14 cellular contexts compared by ENCODE assay signal in genomic region chr4:55251352-55251751, GRCh38.
"Had no signal": no experiment of that assay in that cellular context is flagged by ENCODE, and none has a peak within 500 bp of the region (broad histone marks: within the 10 kb centered on the region; RNA-seq: fewer than 3 reads in every experiment).

No MANE protein-coding gene starts in this region.

- H3K36me3 Mint-ChIP-seq: activated naive CD8-positive, alpha-beta T cell treated with anti-CD3 and anti-CD28 coated beads, Interleukin-2, amount 10 ng/mL, durations not matched to agents 7 days and 5 days had no signal

- H3K36me3 ChIP-seq: breast epithelium, ovary, stomach had no signal

- H3K27ac Mint-ChIP-seq: activated naive CD8-positive, alpha-beta T cell treated with anti-CD3 and anti-CD28 coated beads, Interleukin-2, amount 10 ng/mL, durations not matched to agents 7 days and 5 days; activated T-helper 1 cell treated with anti-CD3 and anti-CD28 coated beads, Interleukin-12 subunit alpha, Interleukin-12 subunit beta, Interleukin-2, Interleukin-4 antibody, amounts not matched to agents 30 ng/mL and 10 ng/mL and 1 ng/mL, durations not matched to agents 14 hours and 24 hours and 36 hours had no signal

- H3K27ac ChIP-seq: breast epithelium, ovary, stomach, testis had no signal

- H3K4me3 Mint-ChIP-seq: activated naive CD8-positive, alpha-beta T cell treated with anti-CD3 and anti-CD28 coated beads, Interleukin-2, amount 10 ng/mL, durations not matched to agents 7 days and 5 days; activated T-helper 1 cell treated with anti-CD3 and anti-CD28 coated beads, Interleukin-12 subunit alpha, Interleukin-12 subunit beta, Interleukin-2, Interleukin-4 antibody, amounts not matched to agents 30 ng/mL and 10 ng/mL and 1 ng/mL, durations not matched to agents 14 hours and 24 hours and 36 hours; neural crest cell had no signal

- FAIRE-seq: endometrium had no signal

- DNase-seq: activated CD4-positive, alpha-beta T cell treated with anti-CD3 and anti-CD28 coated beads, Interleukin-2, amount 50 U/mL, for 1 hour; activated naive CD8-positive, alpha-beta T cell treated with anti-CD3 and anti-CD28 coated beads, Interleukin-2, amount 10 ng/mL, durations not matched to agents 7 days and 5 days; anterior cingulate cortex; hypothalamus; midbrain; ovary; stimulated activated CD4-positive, alpha-beta T cell treated with anti-CD3 and anti-CD28 coated beads, Interleukin-1b, Interleukin-23, amount 100 ng/mL, for 48 hours; stomach; SW 1271; testis had no signal

- H3K27me3 ChIP-seq: breast epithelium, ovary, stomach, testis had no signal

- H3K4me1 Mint-ChIP-seq: activated naive CD8-positive, alpha-beta T cell treated with anti-CD3 and anti-CD28 coated beads, Interleukin-2, amount 10 ng/mL, durations not matched to agents 7 days and 5 days had no signal

- H3K9me3 ChIP-seq: breast epithelium, ovary, stomach, testis had no signal

- H3K9me3 Mint-ChIP-seq: activated naive CD8-positive, alpha-beta T cell treated with anti-CD3 and anti-CD28 coated beads, Interleukin-2, amount 10 ng/mL, durations not matched to agents 7 days and 5 days; activated T-helper 1 cell treated with anti-CD3 and anti-CD28 coated beads, Interleukin-12 subunit alpha, Interleukin-12 subunit beta, Interleukin-2, Interleukin-4 antibody, amounts not matched to agents 30 ng/mL and 10 ng/mL and 1 ng/mL, durations not matched to agents 14 hours and 24 hours and 36 hours; neural crest cell had no signal

- H3K4me3 ChIP-seq: breast epithelium, ovary, stomach, testis had no signal

- H3K4me1 ChIP-seq: breast epithelium, stomach, testis had no signal
